In genomic region chr12:6927379-6927991, GRCh38 we compare ENCODE assay signal across 8 cellular contexts. TPM values are rescaled to one million over a fixed set of nuclear protein-coding genes. Genes with fewer than 3 reads are reported as not detected.
A peak's percentile ranks its signal among the peaks of the same experiment; 100 is the strongest.
DNase-seq lines count a peak whose midpoint lies in the region; ATAC-seq lines count a peak whose summit lies in the region.

A gene with protein sequence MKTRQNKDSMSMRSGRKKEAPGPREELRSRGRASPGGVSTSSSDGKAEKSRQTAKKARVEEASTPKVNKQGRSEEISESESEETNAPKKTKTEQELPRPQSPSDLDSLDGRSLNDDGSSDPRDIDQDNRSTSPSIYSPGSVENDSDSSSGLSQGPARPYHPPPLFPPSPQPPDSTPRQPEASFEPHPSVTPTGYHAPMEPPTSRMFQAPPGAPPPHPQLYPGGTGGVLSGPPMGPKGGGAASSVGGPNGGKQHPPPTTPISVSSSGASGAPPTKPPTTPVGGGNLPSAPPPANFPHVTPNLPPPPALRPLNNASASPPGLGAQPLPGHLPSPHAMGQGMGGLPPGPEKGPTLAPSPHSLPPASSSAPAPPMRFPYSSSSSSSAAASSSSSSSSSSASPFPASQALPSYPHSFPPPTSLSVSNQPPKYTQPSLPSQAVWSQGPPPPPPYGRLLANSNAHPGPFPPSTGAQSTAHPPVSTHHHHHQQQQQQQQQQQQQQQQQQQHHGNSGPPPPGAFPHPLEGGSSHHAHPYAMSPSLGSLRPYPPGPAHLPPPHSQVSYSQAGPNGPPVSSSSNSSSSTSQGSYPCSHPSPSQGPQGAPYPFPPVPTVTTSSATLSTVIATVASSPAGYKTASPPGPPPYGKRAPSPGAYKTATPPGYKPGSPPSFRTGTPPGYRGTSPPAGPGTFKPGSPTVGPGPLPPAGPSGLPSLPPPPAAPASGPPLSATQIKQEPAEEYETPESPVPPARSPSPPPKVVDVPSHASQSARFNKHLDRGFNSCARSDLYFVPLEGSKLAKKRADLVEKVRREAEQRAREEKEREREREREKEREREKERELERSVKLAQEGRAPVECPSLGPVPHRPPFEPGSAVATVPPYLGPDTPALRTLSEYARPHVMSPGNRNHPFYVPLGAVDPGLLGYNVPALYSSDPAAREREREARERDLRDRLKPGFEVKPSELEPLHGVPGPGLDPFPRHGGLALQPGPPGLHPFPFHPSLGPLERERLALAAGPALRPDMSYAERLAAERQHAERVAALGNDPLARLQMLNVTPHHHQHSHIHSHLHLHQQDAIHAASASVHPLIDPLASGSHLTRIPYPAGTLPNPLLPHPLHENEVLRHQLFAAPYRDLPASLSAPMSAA (N-terminal part only) (plus strand): TSS chr12:6927959. CDS start chr12:6934002, 6,043 bp downstream.

- DNase-seq in NCI-H345 (lab: John Stamatoyannopoulos, UW) (peak; percentile 46), NCI-H345 treated with DMSO at 0.1 percent for 48 hours (lab: John Stamatoyannopoulos, UW; ENCODE audit: unreplicated experiment) (no peak), NCI-H128 (lab: John Stamatoyannopoulos, UW; ENCODE audit: unreplicated experiment) (peak; percentile 34), lung microvascular endothelial cell (ENCODE audit: low read depth in 2 of 2) (peak; percentile 72 to 76), NCI-H1048 (lab: John Stamatoyannopoulos, UW) (no peak)
- DNase-seq in activated CD4-positive, alpha-beta T cell treated with anti-CD3 and anti-CD28 coated beads for 4 hours = peak; percentile 40 to 43
- peak in 1 of 2 donors; percentile 50 for DNase-seq in stimulated activated naive CD8-positive, alpha-beta T cell treated with anti-CD3 and anti-CD28 coated beads, Interleukin-15, amount 100 ng/mL, for 72 hours

- peak; percentile 56 for ATAC-seq in stimulated activated naive CD8-positive, alpha-beta T cell treated with anti-CD3 and anti-CD28 coated beads, Interleukin-15, amount 100 ng/mL, for 72 hours

- peaks cover 82% of the 10 kb centered on the region for H3K4me1 Mint-ChIP-seq in stimulated activated naive CD8-positive, alpha-beta T cell treated with anti-CD3 and anti-CD28 coated beads, Interleukin-15, amount 100 ng/mL, for 72 hours

- H3K9me3 Mint-ChIP-seq in stimulated activated naive CD8-positive, alpha-beta T cell treated with anti-CD3 and anti-CD28 coated beads, Interleukin-15, amount 100 ng/mL, for 72 hours = no peaks in the 10 kb centered on the region

- in situ Hi-C loops in endometrial microvascular endothelial cells (cut with HindIII; ENCODE audit: inconsistent ontology term, low pct_unique_long_range_greater_than_20kb, low sequenced_read_pairs) = no loop called here

- H3K27me3 Mint-ChIP-seq in stimulated activated naive CD8-positive, alpha-beta T cell treated with anti-CD3 and anti-CD28 coated beads, Interleukin-15, amount 100 ng/mL, for 72 hours = no peaks in the 10 kb centered on the region

- H3K4me3 Mint-ChIP-seq in stimulated activated naive CD8-positive, alpha-beta T cell treated with anti-CD3 and anti-CD28 coated beads, Interleukin-15, amount 100 ng/mL, for 72 hours = peak within 1 kb of the TSS; percentile 95 to 97

- H3K27ac Mint-ChIP-seq in stimulated activated naive CD8-positive, alpha-beta T cell treated with anti-CD3 and anti-CD28 coated beads, Interleukin-15, amount 100 ng/mL, for 72 hours = peak within 1 kb of the TSS; percentile 96 to 98

RNA-seq across cellular contexts. Expression of the gene that starts here (rescaled TPM):
- total RNA-seq in endometrial microvascular endothelial cells (ENCODE audit: inconsistent ontology term) (26.8 TPM), lung microvascular endothelial cell (3.9 and 7.7 TPM in 2 replicates)

Comparison
In these comparisons a context has a peak if more than half of its experiments do, and no peak if none do; other contexts are left out.
1. DNase-seq: peak in NCI-H345 (single experiment), NCI-H128 (single experiment), activated CD4-positive, alpha-beta T cell treated with anti-CD3 and anti-CD28 coated beads for 4 hours (2 of 2) and lung microvascular endothelial cell (2 of 2); none in NCI-H345 treated with DMSO at 0.1 percent for 48 hours (single experiment) and NCI-H1048 (single experiment).